1 cellular context compared by ENCODE assay signal in the genomic region with DNA sequence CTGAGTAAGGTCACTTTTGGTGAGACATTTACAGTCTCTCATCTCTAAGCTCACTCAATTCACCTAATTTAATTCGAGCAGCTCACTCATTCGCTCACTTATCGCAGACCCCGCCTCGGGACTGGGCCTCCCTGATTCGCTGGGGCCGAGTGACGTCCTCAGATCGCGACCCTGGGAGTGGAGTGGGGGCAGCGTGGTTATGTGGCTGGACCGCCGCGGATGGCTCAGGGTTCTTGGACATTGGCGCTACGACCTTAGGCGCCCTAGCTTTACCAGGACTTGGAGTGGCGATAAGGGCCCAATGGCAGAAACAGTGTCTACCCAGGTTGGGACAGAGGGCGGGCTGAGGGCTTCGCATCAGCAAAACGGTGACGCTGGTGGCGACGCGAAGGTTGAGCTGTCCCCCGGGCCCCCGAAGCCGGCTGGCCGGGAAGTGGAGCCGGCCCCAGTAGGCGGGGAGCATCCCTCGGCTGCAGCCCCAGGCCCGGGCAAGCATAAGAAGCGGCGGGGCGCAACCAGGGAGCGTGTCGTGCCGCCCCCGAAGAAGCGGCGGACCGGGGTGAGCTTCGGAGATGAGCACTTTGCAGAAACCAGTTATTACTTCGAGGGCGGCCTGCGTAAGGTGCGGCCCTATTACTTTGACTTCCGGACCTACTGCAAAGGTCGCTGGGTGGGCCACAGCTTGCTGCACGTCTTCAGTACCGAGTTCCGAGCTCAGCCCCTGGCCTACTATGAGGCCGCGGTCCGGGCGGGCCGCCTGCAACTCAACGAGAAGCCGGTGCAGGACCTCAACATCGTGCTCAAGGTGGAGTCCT.
TF ChIP-seq lines count a peak whose summit lies in the region.

A gene with protein sequence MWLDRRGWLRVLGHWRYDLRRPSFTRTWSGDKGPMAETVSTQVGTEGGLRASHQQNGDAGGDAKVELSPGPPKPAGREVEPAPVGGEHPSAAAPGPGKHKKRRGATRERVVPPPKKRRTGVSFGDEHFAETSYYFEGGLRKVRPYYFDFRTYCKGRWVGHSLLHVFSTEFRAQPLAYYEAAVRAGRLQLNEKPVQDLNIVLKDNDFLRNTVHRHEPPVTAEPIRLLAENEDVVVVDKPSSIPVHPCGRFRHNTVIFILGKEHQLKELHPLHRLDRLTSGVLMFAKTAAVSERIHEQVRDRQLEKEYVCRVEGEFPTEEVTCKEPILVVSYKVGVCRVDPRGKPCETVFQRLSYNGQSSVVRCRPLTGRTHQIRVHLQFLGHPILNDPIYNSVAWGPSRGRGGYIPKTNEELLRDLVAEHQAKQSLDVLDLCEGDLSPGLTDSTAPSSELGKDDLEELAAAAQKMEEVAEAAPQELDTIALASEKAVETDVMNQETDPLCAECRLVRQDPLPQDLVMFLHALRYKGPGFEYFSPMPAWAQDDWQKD (plus strand): TSS at position 161 of the 815 bp plus-strand sequence. CDS start 39 bp downstream, at position 200.

TF ChIP-seq in HepG2, 621 proteins besides CTCF, POLR2A, EP300 and RAD21 (continued from another document and continues in another):
- TF ChIP-seq, protein P1, sequence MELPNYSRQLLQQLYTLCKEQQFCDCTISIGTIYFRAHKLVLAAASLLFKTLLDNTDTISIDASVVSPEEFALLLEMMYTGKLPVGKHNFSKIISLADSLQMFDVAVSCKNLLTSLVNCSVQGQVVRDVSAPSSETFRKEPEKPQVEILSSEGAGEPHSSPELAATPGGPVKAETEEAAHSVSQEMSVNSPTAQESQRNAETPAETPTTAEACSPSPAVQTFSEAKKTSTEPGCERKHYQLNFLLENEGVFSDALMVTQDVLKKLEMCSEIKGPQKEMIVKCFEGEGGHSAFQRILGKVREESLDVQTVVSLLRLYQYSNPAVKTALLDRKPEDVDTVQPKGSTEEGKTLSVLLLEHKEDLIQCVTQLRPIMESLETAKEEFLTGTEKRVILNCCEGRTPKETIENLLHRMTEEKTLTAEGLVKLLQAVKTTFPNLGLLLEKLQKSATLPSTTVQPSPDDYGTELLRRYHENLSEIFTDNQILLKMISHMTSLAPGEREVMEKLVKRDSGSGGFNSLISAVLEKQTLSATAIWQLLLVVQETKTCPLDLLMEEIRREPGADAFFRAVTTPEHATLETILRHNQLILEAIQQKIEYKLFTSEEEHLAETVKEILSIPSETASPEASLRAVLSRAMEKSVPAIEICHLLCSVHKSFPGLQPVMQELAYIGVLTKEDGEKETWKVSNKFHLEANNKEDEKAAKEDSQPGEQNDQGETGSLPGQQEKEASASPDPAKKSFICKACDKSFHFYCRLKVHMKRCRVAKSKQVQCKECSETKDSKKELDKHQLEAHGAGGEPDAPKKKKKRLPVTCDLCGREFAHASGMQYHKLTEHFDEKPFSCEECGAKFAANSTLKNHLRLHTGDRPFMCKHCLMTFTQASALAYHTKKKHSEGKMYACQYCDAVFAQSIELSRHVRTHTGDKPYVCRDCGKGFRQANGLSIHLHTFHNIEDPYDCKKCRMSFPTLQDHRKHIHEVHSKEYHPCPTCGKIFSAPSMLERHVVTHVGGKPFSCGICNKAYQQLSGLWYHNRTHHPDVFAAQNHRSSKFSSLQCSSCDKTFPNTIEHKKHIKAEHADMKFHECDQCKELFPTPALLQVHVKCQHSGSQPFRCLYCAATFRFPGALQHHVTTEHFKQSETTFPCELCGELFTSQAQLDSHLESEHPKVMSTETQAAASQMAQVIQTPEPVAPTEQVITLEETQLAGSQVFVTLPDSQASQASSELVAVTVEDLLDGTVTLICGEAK (IDR thresholded peaks at IDR 0.05): no peak
- TF ChIP-seq, protein P1 (CRISPR knock-in tag; IDR thresholded peaks at IDR 0.05): peak; percentile 77
- peak; percentile 68 for TF ChIP-seq ELF1 (CRISPR knock-in tag; IDR thresholded peaks at IDR 0.05)
- no peak for TF ChIP-seq MAFG (CRISPR knock-in tag; IDR thresholded peaks at IDR 0.05)
- TF ChIP-seq, protein P2, sequence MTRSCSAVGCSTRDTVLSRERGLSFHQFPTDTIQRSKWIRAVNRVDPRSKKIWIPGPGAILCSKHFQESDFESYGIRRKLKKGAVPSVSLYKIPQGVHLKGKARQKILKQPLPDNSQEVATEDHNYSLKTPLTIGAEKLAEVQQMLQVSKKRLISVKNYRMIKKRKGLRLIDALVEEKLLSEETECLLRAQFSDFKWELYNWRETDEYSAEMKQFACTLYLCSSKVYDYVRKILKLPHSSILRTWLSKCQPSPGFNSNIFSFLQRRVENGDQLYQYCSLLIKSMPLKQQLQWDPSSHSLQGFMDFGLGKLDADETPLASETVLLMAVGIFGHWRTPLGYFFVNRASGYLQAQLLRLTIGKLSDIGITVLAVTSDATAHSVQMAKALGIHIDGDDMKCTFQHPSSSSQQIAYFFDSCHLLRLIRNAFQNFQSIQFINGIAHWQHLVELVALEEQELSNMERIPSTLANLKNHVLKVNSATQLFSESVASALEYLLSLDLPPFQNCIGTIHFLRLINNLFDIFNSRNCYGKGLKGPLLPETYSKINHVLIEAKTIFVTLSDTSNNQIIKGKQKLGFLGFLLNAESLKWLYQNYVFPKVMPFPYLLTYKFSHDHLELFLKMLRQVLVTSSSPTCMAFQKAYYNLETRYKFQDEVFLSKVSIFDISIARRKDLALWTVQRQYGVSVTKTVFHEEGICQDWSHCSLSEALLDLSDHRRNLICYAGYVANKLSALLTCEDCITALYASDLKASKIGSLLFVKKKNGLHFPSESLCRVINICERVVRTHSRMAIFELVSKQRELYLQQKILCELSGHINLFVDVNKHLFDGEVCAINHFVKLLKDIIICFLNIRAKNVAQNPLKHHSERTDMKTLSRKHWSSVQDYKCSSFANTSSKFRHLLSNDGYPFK (CRISPR knock-in tag; IDR thresholded peaks at IDR 0.05; ENCODE audit: borderline replicate concordance): peak; percentile 75; the same call in 1 of the 2 replicates
- TF ChIP-seq, protein P3, sequence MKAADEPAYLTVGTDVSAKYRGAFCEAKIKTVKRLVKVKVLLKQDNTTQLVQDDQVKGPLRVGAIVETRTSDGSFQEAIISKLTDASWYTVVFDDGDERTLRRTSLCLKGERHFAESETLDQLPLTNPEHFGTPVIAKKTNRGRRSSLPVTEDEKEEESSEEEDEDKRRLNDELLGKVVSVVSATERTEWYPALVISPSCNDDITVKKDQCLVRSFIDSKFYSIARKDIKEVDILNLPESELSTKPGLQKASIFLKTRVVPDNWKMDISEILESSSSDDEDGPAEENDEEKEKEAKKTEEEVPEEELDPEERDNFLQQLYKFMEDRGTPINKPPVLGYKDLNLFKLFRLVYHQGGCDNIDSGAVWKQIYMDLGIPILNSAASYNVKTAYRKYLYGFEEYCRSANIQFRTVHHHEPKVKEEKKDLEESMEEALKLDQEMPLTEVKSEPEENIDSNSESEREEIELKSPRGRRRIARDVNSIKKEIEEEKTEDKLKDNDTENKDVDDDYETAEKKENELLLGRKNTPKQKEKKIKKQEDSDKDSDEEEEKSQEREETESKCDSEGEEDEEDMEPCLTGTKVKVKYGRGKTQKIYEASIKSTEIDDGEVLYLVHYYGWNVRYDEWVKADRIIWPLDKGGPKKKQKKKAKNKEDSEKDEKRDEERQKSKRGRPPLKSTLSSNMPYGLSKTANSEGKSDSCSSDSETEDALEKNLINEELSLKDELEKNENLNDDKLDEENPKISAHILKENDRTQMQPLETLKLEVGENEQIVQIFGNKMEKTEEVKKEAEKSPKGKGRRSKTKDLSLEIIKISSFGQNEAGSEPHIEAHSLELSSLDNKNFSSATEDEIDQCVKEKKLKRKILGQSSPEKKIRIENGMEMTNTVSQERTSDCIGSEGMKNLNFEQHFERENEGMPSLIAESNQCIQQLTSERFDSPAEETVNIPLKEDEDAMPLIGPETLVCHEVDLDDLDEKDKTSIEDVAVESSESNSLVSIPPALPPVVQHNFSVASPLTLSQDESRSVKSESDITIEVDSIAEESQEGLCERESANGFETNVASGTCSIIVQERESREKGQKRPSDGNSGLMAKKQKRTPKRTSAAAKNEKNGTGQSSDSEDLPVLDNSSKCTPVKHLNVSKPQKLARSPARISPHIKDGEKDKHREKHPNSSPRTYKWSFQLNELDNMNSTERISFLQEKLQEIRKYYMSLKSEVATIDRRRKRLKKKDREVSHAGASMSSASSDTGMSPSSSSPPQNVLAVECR (CRISPR knock-in tag; IDR thresholded peaks at IDR 0.05; ENCODE audit: borderline replicate concordance): peak; percentile 99
- TF ChIP-seq RBM39 (IDR thresholded peaks at IDR 0.05; ENCODE audit: low read depth, low read length, poor library complexity, severe bottlenecking): peak; percentile 51
- TF ChIP-seq TARDBP (CRISPR knock-in tag; IDR thresholded peaks at IDR 0.05): peak; percentile 78
- TF ChIP-seq, protein P4, sequence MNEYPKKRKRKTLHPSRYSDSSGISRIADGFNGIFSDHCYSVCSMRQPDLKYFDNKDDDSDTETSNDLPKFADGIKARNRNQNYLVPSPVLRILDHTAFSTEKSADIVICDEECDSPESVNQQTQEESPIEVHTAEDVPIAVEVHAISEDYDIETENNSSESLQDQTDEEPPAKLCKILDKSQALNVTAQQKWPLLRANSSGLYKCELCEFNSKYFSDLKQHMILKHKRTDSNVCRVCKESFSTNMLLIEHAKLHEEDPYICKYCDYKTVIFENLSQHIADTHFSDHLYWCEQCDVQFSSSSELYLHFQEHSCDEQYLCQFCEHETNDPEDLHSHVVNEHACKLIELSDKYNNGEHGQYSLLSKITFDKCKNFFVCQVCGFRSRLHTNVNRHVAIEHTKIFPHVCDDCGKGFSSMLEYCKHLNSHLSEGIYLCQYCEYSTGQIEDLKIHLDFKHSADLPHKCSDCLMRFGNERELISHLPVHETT (CRISPR knock-in tag; conservative IDR thresholded peaks at IDR 0.05): 0 out of 2 replicates have a peak, but pooled peaks have one; percentile 36
- TF ChIP-seq ZNF138 (CRISPR knock-in tag; IDR thresholded peaks at IDR 0.05; ENCODE audit: low read depth): 0 out of 2 replicates have a peak, but pooled peaks have one; percentile 59
- TF ChIP-seq HNRNPK (IDR thresholded peaks at IDR 0.05; ENCODE audit: low read depth, low read length, poor library complexity, severe bottlenecking): no peak
- TF ChIP-seq KLF12 (CRISPR knock-in tag; IDR thresholded peaks at IDR 0.05; ENCODE audit: borderline replicate concordance): no peak
- peak; percentile 95 for TF ChIP-seq PHF20 (CRISPR knock-in tag; IDR thresholded peaks at IDR 0.05)
- no peak for TF ChIP-seq ZFP82 (CRISPR knock-in tag; IDR thresholded peaks at IDR 0.05; ENCODE audit: borderline replicate concordance)
- peak; percentile 98; the same call in 2 of the 3 replicates for TF ChIP-seq MXI1 (IDR thresholded peaks at IDR 0.05; ENCODE audit: borderline replicate concordance, low read depth, low read length)
- TF ChIP-seq EEA1 (CRISPR knock-in tag; IDR thresholded peaks at IDR 0.05; ENCODE audit: borderline replicate concordance): no peak; the same call in 1 of the 2 replicates
- no peak for TF ChIP-seq ZNF20 (CRISPR knock-in tag; IDR thresholded peaks at IDR 0.05)
- TF ChIP-seq, protein P5, sequence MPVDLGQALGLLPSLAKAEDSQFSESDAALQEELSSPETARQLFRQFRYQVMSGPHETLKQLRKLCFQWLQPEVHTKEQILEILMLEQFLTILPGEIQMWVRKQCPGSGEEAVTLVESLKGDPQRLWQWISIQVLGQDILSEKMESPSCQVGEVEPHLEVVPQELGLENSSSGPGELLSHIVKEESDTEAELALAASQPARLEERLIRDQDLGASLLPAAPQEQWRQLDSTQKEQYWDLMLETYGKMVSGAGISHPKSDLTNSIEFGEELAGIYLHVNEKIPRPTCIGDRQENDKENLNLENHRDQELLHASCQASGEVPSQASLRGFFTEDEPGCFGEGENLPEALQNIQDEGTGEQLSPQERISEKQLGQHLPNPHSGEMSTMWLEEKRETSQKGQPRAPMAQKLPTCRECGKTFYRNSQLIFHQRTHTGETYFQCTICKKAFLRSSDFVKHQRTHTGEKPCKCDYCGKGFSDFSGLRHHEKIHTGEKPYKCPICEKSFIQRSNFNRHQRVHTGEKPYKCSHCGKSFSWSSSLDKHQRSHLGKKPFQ (CRISPR knock-in tag; IDR thresholded peaks at IDR 0.05; ENCODE audit: insufficient replicate concordance): no peak
- TF ChIP-seq, protein P6, sequence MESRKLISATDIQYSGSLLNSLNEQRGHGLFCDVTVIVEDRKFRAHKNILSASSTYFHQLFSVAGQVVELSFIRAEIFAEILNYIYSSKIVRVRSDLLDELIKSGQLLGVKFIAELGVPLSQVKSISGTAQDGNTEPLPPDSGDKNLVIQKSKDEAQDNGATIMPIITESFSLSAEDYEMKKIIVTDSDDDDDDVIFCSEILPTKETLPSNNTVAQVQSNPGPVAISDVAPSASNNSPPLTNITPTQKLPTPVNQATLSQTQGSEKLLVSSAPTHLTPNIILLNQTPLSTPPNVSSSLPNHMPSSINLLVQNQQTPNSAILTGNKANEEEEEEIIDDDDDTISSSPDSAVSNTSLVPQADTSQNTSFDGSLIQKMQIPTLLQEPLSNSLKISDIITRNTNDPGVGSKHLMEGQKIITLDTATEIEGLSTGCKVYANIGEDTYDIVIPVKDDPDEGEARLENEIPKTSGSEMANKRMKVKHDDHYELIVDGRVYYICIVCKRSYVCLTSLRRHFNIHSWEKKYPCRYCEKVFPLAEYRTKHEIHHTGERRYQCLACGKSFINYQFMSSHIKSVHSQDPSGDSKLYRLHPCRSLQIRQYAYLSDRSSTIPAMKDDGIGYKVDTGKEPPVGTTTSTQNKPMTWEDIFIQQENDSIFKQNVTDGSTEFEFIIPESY (CRISPR knock-in tag; IDR thresholded peaks at IDR 0.05): no peak
- peak; percentile 79 for TF ChIP-seq CBX1 (IDR thresholded peaks at IDR 0.05; ENCODE audit: low read depth)
- peak; percentile 99 for TF ChIP-seq ATF1 (CRISPR knock-in tag; IDR thresholded peaks at IDR 0.05)
- TF ChIP-seq ZBTB3 (CRISPR knock-in tag; IDR thresholded peaks at IDR 0.05; ENCODE audit: borderline replicate concordance, low read depth): peak; percentile 81; the same call in 1 of the 2 replicates
- 0 out of 2 replicates have a peak, but pooled peaks have one; percentile 51 for TF ChIP-seq REPIN1 (CRISPR knock-in tag; IDR thresholded peaks at IDR 0.05; ENCODE audit: borderline replicate concordance, low read depth)
- TF ChIP-seq ZNF766 (CRISPR knock-in tag; IDR thresholded peaks at IDR 0.05; ENCODE audit: borderline replicate concordance): no peak
- TF ChIP-seq POLR2G (IDR thresholded peaks at IDR 0.05; ENCODE audit: low read depth, low read length): peak; percentile 93
